ENCODE assay signal across 8 cellular contexts in genomic region chr22:28600546-28601143, GRCh38.
DNase-seq lines count a peak whose midpoint lies in the region; ATAC-seq and TF ChIP-seq lines count a peak whose summit lies in the region.

No MANE protein-coding gene starts in this region.

- H3K9me3 Mint-ChIP-seq in activated CD4-positive, alpha-beta T cell treated with anti-CD3 and anti-CD28 coated beads, Interleukin-2, amount 10 ng/mL, durations not matched to agents 24 days and 14 days = no peaks in the 10 kb centered on the region

- H3K4me1 Mint-ChIP-seq in activated CD4-positive, alpha-beta T cell treated with anti-CD3 and anti-CD28 coated beads, Interleukin-2, amount 10 ng/mL, durations not matched to agents 24 days and 14 days = no peaks in the 10 kb centered on the region

- no peaks in the 10 kb centered on the region for H3K27me3 ChIP-seq in gastroesophageal sphincter

- no peak overlapping the region for H3K27ac ChIP-seq in gastroesophageal sphincter

- ATAC-seq in gastroesophageal sphincter = no peak
- ATAC-seq in GM18858 (IDR thresholded peaks at IDR 0.05; ENCODE audit: unreplicated experiment) = no peak

- no peaks in the 10 kb centered on the region for H3K36me3 ChIP-seq in gastroesophageal sphincter

- H3K27ac Mint-ChIP-seq in activated CD4-positive, alpha-beta T cell treated with anti-CD3 and anti-CD28 coated beads, Interleukin-2, amount 10 ng/mL, durations not matched to agents 24 days and 14 days = no peak overlapping the region

- H3K27me3 Mint-ChIP-seq in activated CD4-positive, alpha-beta T cell treated with anti-CD3 and anti-CD28 coated beads, Interleukin-2, amount 10 ng/mL, durations not matched to agents 24 days and 14 days = peaks cover 36% of the 10 kb centered on the region

- no peak overlapping the region for H3K4me3 ChIP-seq in gastroesophageal sphincter

- peak; percentile 74 for DNase-seq in activated CD4-positive, alpha-beta T cell treated with anti-CD3 and anti-CD28 coated beads, Interleukin-2, amount 10 ng/mL, durations not matched to agents 24 days and 14 days
- no peak for DNase-seq in activated CD4-positive, alpha-beta T cell treated with anti-CD3 and anti-CD28 coated beads, Interleukin-2, amount 50 U/mL, for 4 hours
- DNase-seq in NCI-H1436 treated with DMSO at 0.1 percent for 48 hours (lab: John Stamatoyannopoulos, UW) = peak; percentile 46
- peak; percentile 65 for DNase-seq in SW480 (ENCODE audit: low spot score)
- DNase-seq in putamen (ENCODE audit: low spot score) = peak; percentile 44
- no peak for DNase-seq in stimulated activated CD4-positive, alpha-beta T cell treated with anti-CD3 and anti-CD28 coated beads, Interleukin-1b, Interleukin-23, amount 100 ng/mL, for 48 hours

- H3K4me3 Mint-ChIP-seq in activated CD4-positive, alpha-beta T cell treated with anti-CD3 and anti-CD28 coated beads, Interleukin-2, amount 10 ng/mL, durations not matched to agents 24 days and 14 days = no peak overlapping the region

- TF ChIP-seq CTCF in gastroesophageal sphincter (IDR thresholded peaks at IDR 0.05) = peak; percentile 22 to 67 (median 60)

- peaks cover 0 to 7% (median 0%) of the 10 kb centered on the region in 3 donors for H3K4me1 ChIP-seq in gastroesophageal sphincter

- intact Hi-C loops in activated CD4-positive, alpha-beta T cell treated with anti-CD3 and anti-CD28 coated beads, Interleukin-2, amount 10 ng/mL, durations not matched to agents 24 days and 14 days (cut with micrococcal nuclease) = loop anchor here (1.0 to 5.0 kb wide), 3 partner anchors 172 to 440 kb away; partner anchors contain the start of gene CCDC117

- TF ChIP-seq EP300 in gastroesophageal sphincter (IDR thresholded peaks at IDR 0.05) = no peak

- 40 to 47% methylated on average over 3 of the region's 3 CpGs for WGBS in gastroesophageal sphincter (ENCODE audit: low coverage in 1 of 2), 2 donors

- TF ChIP-seq POLR2A in gastroesophageal sphincter (IDR thresholded peaks at IDR 0.05) = no peak

- no peaks in the 10 kb centered on the region for H3K9me3 ChIP-seq in gastroesophageal sphincter

- H3K36me3 Mint-ChIP-seq in activated CD4-positive, alpha-beta T cell treated with anti-CD3 and anti-CD28 coated beads, Interleukin-2, amount 10 ng/mL, durations not matched to agents 24 days and 14 days (ENCODE audit: low read depth) = no peaks in the 10 kb centered on the region

Comparison
In these comparisons a context has a peak if more than half of its experiments do, and no peak if none do; other contexts are left out.
1. DNase-seq: peak in activated CD4-positive, alpha-beta T cell treated with anti-CD3 and anti-CD28 coated beads, Interleukin-2, amount 10 ng/mL, durations not matched to agents 24 days and 14 days (single experiment), NCI-H1436 treated with DMSO at 0.1 percent for 48 hours (single experiment), SW480 (single experiment) and putamen (single experiment); none in activated CD4-positive, alpha-beta T cell treated with anti-CD3 and anti-CD28 coated beads, Interleukin-2, amount 50 U/mL, for 4 hours (0 of 2) and stimulated activated CD4-positive, alpha-beta T cell treated with anti-CD3 and anti-CD28 coated beads, Interleukin-1b, Interleukin-23, amount 100 ng/mL, for 48 hours (single experiment).